18 cellular contexts compared by ENCODE assay signal in the genomic region with DNA sequence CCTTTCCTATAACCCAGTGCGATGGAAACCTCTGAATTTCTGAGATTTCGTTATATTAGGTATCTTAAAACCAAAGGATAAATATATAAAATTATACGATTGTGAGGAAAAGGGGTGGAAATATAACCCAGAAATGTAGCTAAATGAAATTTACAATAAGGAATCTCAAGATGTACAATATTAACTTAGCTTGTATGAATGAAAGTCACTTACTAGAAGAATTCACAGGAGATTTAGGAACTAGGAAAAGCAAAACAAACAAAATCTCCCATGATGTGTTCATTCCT.
"Had no signal": no experiment of that assay in that cellular context is flagged by ENCODE, and none has a peak within 500 bp of the region (broad histone marks: within the 10 kb centered on the region; RNA-seq: fewer than 3 reads in every experiment).

No MANE protein-coding gene starts in this region.

- H3K9me3 ChIP-seq: esophagus squamous epithelium, pancreas, tibial artery, uterus had no signal

- H3K4me1 Mint-ChIP-seq: activated CD4-positive, alpha-beta T cell treated with anti-CD3 and anti-CD28 coated beads for 36 hours; immature natural killer cell; T-helper 17 cell had no signal

- H3K27me3 ChIP-seq: esophagus squamous epithelium, foreskin keratinocyte, pancreas, tibial artery, uterus had no signal

- H3K27ac ChIP-seq: esophagus squamous epithelium, tibial artery, uterus had no signal

- H3K4me1 ChIP-seq: esophagus squamous epithelium, foreskin keratinocyte, pancreas, tibial artery, uterus had no signal

- H3K36me3 ChIP-seq: esophagus squamous epithelium, pancreas, tibial artery, uterus had no signal

- H3K9me3 Mint-ChIP-seq: activated CD4-positive, alpha-beta memory T cell treated with anti-CD3 and anti-CD28 coated beads for 36 hours; activated naive CD4-positive, alpha-beta T cell treated with anti-CD3 and anti-CD28 coated beads for 36 hours; activated naive CD8-positive, alpha-beta T cell treated with anti-CD3 and anti-CD28 coated beads, Interleukin-2, amount 50 U/mL, for 24 hours; activated T-helper 2 cell treated with anti-CD3 and anti-CD28 coated beads, Interferon-gamma antibody, Interleukin-2, Interleukin-4, amounts not matched to agents 10 μg/mL and 5 μg/mL and 100 μg/mL, durations not matched to agents 14 hours and 24 hours and 36 hours; immature natural killer cell; neural crest cell had no signal

- H3K36me3 Mint-ChIP-seq: activated CD4-positive, alpha-beta memory T cell treated with anti-CD3 and anti-CD28 coated beads for 36 hours; activated CD8-positive, alpha-beta memory T cell treated with anti-CD3 and anti-CD28 coated beads, Interleukin-2, amount 10 ng/mL, durations not matched to agents 7 days and 5 days; immature natural killer cell had no signal

- H3K27ac Mint-ChIP-seq: activated CD4-positive, alpha-beta memory T cell treated with anti-CD3 and anti-CD28 coated beads for 36 hours; activated CD4-positive, alpha-beta T cell treated with anti-CD3 and anti-CD28 coated beads for 36 hours; activated CD8-positive, alpha-beta memory T cell treated with anti-CD3 and anti-CD28 coated beads, Interleukin-2, amount 10 ng/mL, durations not matched to agents 7 days and 5 days; activated naive CD4-positive, alpha-beta T cell treated with anti-CD3 and anti-CD28 coated beads for 36 hours; activated naive CD8-positive, alpha-beta T cell treated with anti-CD3 and anti-CD28 coated beads, Interleukin-2, amount 50 U/mL, for 24 hours; activated T-helper 2 cell treated with anti-CD3 and anti-CD28 coated beads, Interferon-gamma antibody, Interleukin-2, Interleukin-4, amounts not matched to agents 10 μg/mL and 5 μg/mL and 100 μg/mL, durations not matched to agents 14 hours and 24 hours and 36 hours; immature natural killer cell; T-helper 17 cell had no signal

- H3K4me3 ChIP-seq: esophagus squamous epithelium, pancreas, tibial artery, uterus had no signal

- H3K4me3 Mint-ChIP-seq: activated CD4-positive, alpha-beta memory T cell treated with anti-CD3 and anti-CD28 coated beads for 36 hours; activated CD4-positive, alpha-beta T cell treated with anti-CD3 and anti-CD28 coated beads for 36 hours; activated CD8-positive, alpha-beta memory T cell treated with anti-CD3 and anti-CD28 coated beads, Interleukin-2, amount 10 ng/mL, durations not matched to agents 7 days and 5 days; activated naive CD4-positive, alpha-beta T cell treated with anti-CD3 and anti-CD28 coated beads for 36 hours; activated naive CD8-positive, alpha-beta T cell treated with anti-CD3 and anti-CD28 coated beads, Interleukin-2, amount 50 U/mL, for 24 hours; immature natural killer cell; neural crest cell; T-helper 17 cell had no signal

- DNase-seq: activated T-cell treated with anti-CD3 and anti-CD28 coated beads, Interleukin-2, amount 50 U/mL, for 1 hour; aorta; esophagus squamous epithelium; immature natural killer cell; stimulated activated CD4-positive, alpha-beta T cell treated with anti-CD3 and anti-CD28 coated beads, Interleukin-4, amount 100 ng/mL, for 1 hour; stimulated activated naive CD4-positive, alpha-beta T cell; T-helper 17 cell; tibial artery; uterus had no signal

- H3K27me3 Mint-ChIP-seq: activated CD4-positive, alpha-beta memory T cell treated with anti-CD3 and anti-CD28 coated beads for 36 hours; activated CD4-positive, alpha-beta T cell treated with anti-CD3 and anti-CD28 coated beads for 36 hours; activated CD8-positive, alpha-beta memory T cell treated with anti-CD3 and anti-CD28 coated beads, Interleukin-2, amount 10 ng/mL, durations not matched to agents 7 days and 5 days; activated naive CD8-positive, alpha-beta T cell treated with anti-CD3 and anti-CD28 coated beads, Interleukin-2, amount 50 U/mL, for 24 hours; T-helper 17 cell had no signal
